Comparison of ENCODE assay signal across 1 cellular context in the genomic region with DNA sequence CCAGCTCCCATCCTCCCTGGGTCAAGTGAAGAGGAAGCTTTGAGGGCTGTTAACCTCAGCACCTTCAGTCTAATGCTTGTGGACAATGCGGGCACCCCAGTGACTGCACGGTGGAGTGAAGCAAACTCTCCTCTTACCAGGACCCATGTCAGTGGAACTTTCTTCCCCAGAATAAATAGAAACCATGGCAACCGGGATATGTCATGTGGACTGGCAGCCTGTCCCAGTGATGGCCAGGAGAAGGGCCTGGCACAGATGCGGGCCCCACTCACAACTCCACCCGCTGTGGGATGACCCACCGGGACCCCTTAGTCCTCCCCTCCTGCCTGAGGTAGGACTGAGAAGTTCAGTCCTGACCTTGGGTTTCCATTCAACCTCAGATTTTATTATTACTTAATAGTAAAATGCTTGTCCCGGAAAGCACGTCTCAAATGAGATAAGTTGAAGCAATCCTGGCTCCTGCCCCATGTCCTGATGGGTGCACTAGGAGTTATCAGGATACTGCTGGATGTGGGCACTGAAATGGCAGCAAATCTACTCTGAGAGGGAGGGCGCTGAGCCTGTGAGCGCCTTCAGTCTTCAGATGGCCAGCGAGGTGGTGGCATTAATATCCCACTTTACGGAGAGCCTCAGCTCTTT.
TF ChIP-seq lines count a peak whose summit lies in the region.

No MANE protein-coding gene starts in this region.

TF ChIP-seq in K562, 482 proteins besides CTCF, POLR2A, EP300 and RAD21:
- TF ChIP-seq RFX1 (IDR thresholded peaks at IDR 0.05) (peak; percentile 30), SNIP1 (IDR thresholded peaks at IDR 0.05; ENCODE audit: low read depth) (no peak)
